In genomic region chr3:194072097-194072428, GRCh38 we compare ENCODE assay signal across 10 cellular contexts.
DNase-seq lines count a peak whose midpoint lies in the region; ATAC-seq and TF ChIP-seq lines count a peak whose summit lies in the region.
"Had no signal": no experiment of that assay in that cellular context is flagged by ENCODE, and none has a peak within 500 bp of the region (broad histone marks: within the 10 kb centered on the region; RNA-seq: fewer than 3 reads in every experiment).

No MANE protein-coding gene starts in this region.

- no peak for TF ChIP-seq CTCF in brain (conservative IDR thresholded peaks at IDR 0.05)

- no peak for ATAC-seq in natural killer cell treated with Interleukin-12 subunit alpha and Interleukin-12 subunit beta and Interleukin-15 and Interleukin-18, amount 100 ng/mL, for 72 hours
- ATAC-seq in HG03378 (IDR thresholded peaks at IDR 0.05; ENCODE audit: unreplicated experiment) (no peak), GM21515 (IDR thresholded peaks at IDR 0.05; ENCODE audit: unreplicated experiment) (no peak)

- in situ Hi-C loops in Caki2 (cut with HindIII; ENCODE audit: low pct_unique_long_range_greater_than_20kb, low sequenced_read_pairs) = no loop called here

- H3K27me3 Mint-ChIP-seq in IgD-negative memory B cell (peaks cover 7% of the 10 kb centered on the region), brain (peaks cover 21% of the 10 kb centered on the region)
- H3K27me3 Mint-ChIP-seq in natural killer cell treated with Interleukin-12 subunit alpha and Interleukin-12 subunit beta and Interleukin-15 and Interleukin-18, amount 100 ng/mL, for 72 hours = peaks cover 42 to 61% of the 10 kb centered on the region in 2 donors

- H3K27ac Mint-ChIP-seq in IgD-negative memory B cell (peak overlapping the region; percentile 9 to 93 (median 59)), brain (peak overlapping the region in 2 of 5 experiments; percentile 5 to 37)
- peak overlapping the region in 1 of 2 donors; percentile 3 for H3K27ac Mint-ChIP-seq in natural killer cell treated with Interleukin-12 subunit alpha and Interleukin-12 subunit beta and Interleukin-15 and Interleukin-18, amount 100 ng/mL, for 72 hours

- H3K4me3 Mint-ChIP-seq in IgD-negative memory B cell (peak overlapping the region in 3 of 4 donors; percentile 26 to 66 (median 56)), brain (peak overlapping the region in 4 of 5 experiments; percentile 12 to 72 (median 64))
- peak overlapping the region; percentile 13 for H3K4me3 Mint-ChIP-seq in natural killer cell treated with Interleukin-12 subunit alpha and Interleukin-12 subunit beta and Interleukin-15 and Interleukin-18, amount 100 ng/mL, for 72 hours

- H3K9me3 Mint-ChIP-seq in IgD-negative memory B cell (peaks cover 0 to 4% (median 3%) of the 10 kb centered on the region in 3 donors), brain (peaks cover 16 to 31% (median 27%) of the 10 kb centered on the region in 5 experiments)
- peaks cover 3% of the 10 kb centered on the region for H3K9me3 Mint-ChIP-seq in natural killer cell treated with Interleukin-12 subunit alpha and Interleukin-12 subunit beta and Interleukin-15 and Interleukin-18, amount 100 ng/mL, for 72 hours

- H3K36me3 Mint-ChIP-seq in IgD-negative memory B cell = peaks cover 3% of the 10 kb centered on the region
- H3K36me3 Mint-ChIP-seq in brain = peaks cover 11% of the 10 kb centered on the region
- H3K36me3 Mint-ChIP-seq in natural killer cell treated with Interleukin-12 subunit alpha and Interleukin-12 subunit beta and Interleukin-15 and Interleukin-18, amount 100 ng/mL, for 72 hours = peaks cover 12% of the 10 kb centered on the region

- peak; percentile 33 for DNase-seq in Caki2 (ENCODE audit: low read depth)
- DNase-seq in natural killer cell treated with Interleukin-12 subunit alpha and Interleukin-12 subunit beta and Interleukin-15 and Interleukin-18, amount 100 ng/mL, for 72 hours (ENCODE audit: low spot score) = no peak
- DNase-seq in effector CD8-positive, alpha-beta T cell (lab: John Stamatoyannopoulos, UW) = no peak
- DNase-seq: HCEC 1CT, Kasumi-1, RPMI8226 had no signal

- H3K4me1 Mint-ChIP-seq in IgD-negative memory B cell (peaks cover 7 to 25% (median 12%) of the 10 kb centered on the region in 3 donors), brain (peaks cover 23% of the 10 kb centered on the region)
- peaks cover 16 to 24% of the 10 kb centered on the region in 2 donors for H3K4me1 Mint-ChIP-seq in natural killer cell treated with Interleukin-12 subunit alpha and Interleukin-12 subunit beta and Interleukin-15 and Interleukin-18, amount 100 ng/mL, for 72 hours (ENCODE audit: low read depth in 2 of 2)

Comparison
In these comparisons a context has a peak if more than half of its experiments do, and no peak if none do; other contexts are left out.
1. H3K4me3 Mint-ChIP-seq: peak in every context shown above with its lines; median percentile 64 in brain; 56 in IgD-negative memory B cell; 13 in natural killer cell treated with Interleukin-12 subunit alpha and Interleukin-12 subunit beta and Interleukin-15 and Interleukin-18, amount 100 ng/mL, for 72 hours.